ENCODE assay signal across 6 cellular contexts in the genomic region with DNA sequence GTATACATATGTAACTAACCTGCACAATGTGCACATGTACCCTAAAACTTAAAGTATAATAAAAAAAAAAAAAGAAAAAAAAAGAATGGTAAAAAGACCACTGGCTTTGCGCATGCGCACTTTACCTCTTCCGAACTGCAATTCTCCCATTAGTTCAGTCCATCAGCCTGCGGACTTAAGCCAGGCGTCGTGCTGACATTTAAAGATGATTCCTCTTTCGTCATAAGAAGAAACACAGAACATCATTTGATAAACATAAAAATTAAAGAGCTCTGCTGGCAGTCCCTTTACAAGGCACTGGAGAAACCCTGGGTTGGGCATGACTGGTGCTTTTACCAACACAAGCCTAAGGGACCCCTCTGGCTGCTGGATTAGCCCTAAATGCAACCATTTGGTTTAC. TPM values are rescaled to one million over a fixed set of nuclear protein-coding genes. Genes with fewer than 3 reads are reported as not detected.
"Had no signal": no experiment of that assay in that cellular context is flagged by ENCODE, and none has a peak within 500 bp of the region (broad histone marks: within the 10 kb centered on the region; RNA-seq: fewer than 3 reads in every experiment).

No MANE protein-coding gene starts in this region.

RNA-seq across cellular contexts. Expression of a gene that starts 3.6 kb away (rescaled TPM):
- total RNA-seq: HepG2, HT-29, HT1080, IMR-90, K562 had no signal
- polyA plus RNA-seq: HepG2, IgD-negative memory B cell, IMR-90, K562 had no signal
